12 cellular contexts compared by ENCODE assay signal in the genomic region with DNA sequence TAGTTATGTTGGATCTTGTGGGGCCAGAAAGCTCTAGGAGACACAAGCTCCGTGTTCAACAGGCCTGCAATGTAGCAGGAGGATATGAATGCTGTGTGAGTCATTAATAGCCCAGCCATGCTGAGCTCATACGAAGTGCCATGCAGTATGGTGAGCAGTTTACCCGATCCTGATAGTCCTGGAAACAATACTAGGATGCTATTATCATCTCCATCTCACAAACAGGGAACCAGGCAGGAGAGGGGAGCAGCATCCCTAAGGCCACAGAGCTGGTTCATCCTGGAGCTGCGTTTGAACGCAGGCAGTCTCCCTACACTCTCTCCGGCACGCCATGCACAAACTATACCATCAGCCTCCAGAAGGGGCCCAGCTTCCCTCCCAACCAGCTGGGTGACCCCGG. TPM values are rescaled to one million over a fixed set of nuclear protein-coding genes. Genes with fewer than 3 reads are reported as not detected.
A peak's percentile ranks its signal among the peaks of the same experiment; 100 is the strongest.
DNase-seq lines count a peak whose midpoint lies in the region; ATAC-seq, FAIRE-seq and TF ChIP-seq lines count a peak whose summit lies in the region.
"Had no signal": no experiment of that assay in that cellular context is flagged by ENCODE, and none has a peak within 500 bp of the region (broad histone marks: within the 10 kb centered on the region; RNA-seq: fewer than 3 reads in every experiment).

No MANE protein-coding gene starts in this region.

- H3K27ac ChIP-seq in keratinocyte (ENCODE audit: control insufficient read depth, insufficient read depth, low read length): peak overlapping the region; percentile 54
- no peak overlapping the region for H3K27ac ChIP-seq in aorta (ENCODE audit: low read depth in 1 of 2, low read length in 2 of 2)
- H3K27ac ChIP-seq in esophagus muscularis mucosa (replicated peaks in 1 of 4): no peak overlapping the region
- H3K27ac ChIP-seq: neural progenitor cell had no signal

- peak; percentile 9 for ATAC-seq in aorta (ENCODE audit: low FRiP score)

- peaks cover 2% of the 10 kb centered on the region for H3K9me3 ChIP-seq in keratinocyte (ENCODE audit: control insufficient read depth, low read depth, low read length)
- no peaks in the 10 kb centered on the region for H3K9me3 ChIP-seq in aorta (ENCODE audit: control insufficient read depth, low read length)
- no peaks in the 10 kb centered on the region for H3K9me3 ChIP-seq in esophagus muscularis mucosa
- H3K9me3 ChIP-seq: heart right ventricle had no signal

- intact Hi-C loops in aorta (cut with DNase I) (no loop called here), esophagus muscularis mucosa (cut with DNase I) (no loop called here)

- no peak for TF ChIP-seq POLR2A in esophagus muscularis mucosa (IDR thresholded peaks at IDR 0.05; ENCODE audit: low read depth)

- peaks cover 24% of the 10 kb centered on the region for H3K79me2 ChIP-seq in keratinocyte (ENCODE audit: control insufficient read depth, insufficient read depth, low read length)

- H3K4me3 ChIP-seq in astrocyte of the spinal cord (ENCODE audit: low read depth, low read length): no peak overlapping the region
- no peak overlapping the region for H3K4me3 ChIP-seq in keratinocyte (ENCODE audit: control insufficient read depth in 2 of 3, extremely low read depth in 1 of 3, insufficient read depth in 2 of 3, low read depth in 1 of 3, low read length in 3 of 3)
- no peak overlapping the region for H3K4me3 ChIP-seq in aorta (ENCODE audit: low read length in 2 of 2)
- no peak overlapping the region for H3K4me3 ChIP-seq in esophagus muscularis mucosa
- H3K4me3 ChIP-seq: heart right ventricle, neural progenitor cell had no signal

- H2AFZ ChIP-seq in keratinocyte (ENCODE audit: control insufficient read depth, low read length): no peak overlapping the region
- H2AFZ ChIP-seq: neural progenitor cell had no signal

- H3K27me3 ChIP-seq in keratinocyte (ENCODE audit: control insufficient read depth, extremely low read depth, insufficient read depth, low read length): no peaks in the 10 kb centered on the region
- no peaks in the 10 kb centered on the region for H3K27me3 ChIP-seq in aorta (ENCODE audit: control insufficient read depth in 1 of 2, insufficient read depth in 2 of 2, low read length in 1 of 2)
- no peaks in the 10 kb centered on the region for H3K27me3 ChIP-seq in esophagus muscularis mucosa
- H3K27me3 ChIP-seq: heart right ventricle, neural progenitor cell had no signal

- 61 to 63% methylated on average over 8 of the region's 8 CpGs for WGBS in aorta, 2 donors
- WGBS in esophagus muscularis mucosa: 59% methylated on average over 8 of the region's 8 CpGs

- H3K9ac ChIP-seq in keratinocyte (ENCODE audit: control insufficient read depth, extremely low read depth, insufficient read depth, low read length): no peak overlapping the region
- H3K9ac ChIP-seq: neural progenitor cell had no signal

- FAIRE-seq in keratinocyte (lab: Jason Lieb, UNC): peak; percentile 100

- H4K20me1 ChIP-seq in keratinocyte (ENCODE audit: control insufficient read depth, extremely low read depth, insufficient read depth, low read length): no peaks in the 10 kb centered on the region

- dilution Hi-C loops in keratinocyte (cut with MboI; ENCODE audit: extremely low pct_ligation_motif_present, low sequenced_read_pairs): no loop called here

- DNase-seq in NCI-H2227 (lab: John Stamatoyannopoulos, UW; ENCODE audit: unreplicated experiment): peak; percentile 31
- DNase-seq in NCI-H2227 treated with DMSO at 0.1 percent for 48 hours (lab: John Stamatoyannopoulos, UW): no peak
- DNase-seq in astrocyte of the spinal cord (ENCODE audit: low read depth, low spot score): peak; percentile 76
- DNase-seq in keratinocyte (ENCODE audit: low read depth, low spot score): peak; percentile 38
- DNase-seq in aorta: no peak
- no peak for DNase-seq in NAMALWA (ENCODE audit: low spot score)
- no peak for DNase-seq in esophagus muscularis mucosa (ENCODE audit: extremely low spot score)
- no peak for DNase-seq in NOMO-1 treated with DMSO at 0.1 percent for 48 hours (lab: John Stamatoyannopoulos, UW; ENCODE audit: unreplicated experiment)
- DNase-seq: 8988T; activated naive CD4-positive, alpha-beta T cell treated with anti-CD3 and anti-CD28 coated beads for 36 hours; heart right ventricle had no signal

- H3K9me1 ChIP-seq in keratinocyte (ENCODE audit: control insufficient read depth, extremely low read depth, insufficient read depth, low read length): peaks cover 3% of the 10 kb centered on the region

- H3K4me2 ChIP-seq in keratinocyte (ENCODE audit: control insufficient read depth, extremely low read depth, insufficient read depth, low read depth, low read length): peak overlapping the region; percentile 37
- H3K4me2 ChIP-seq: neural progenitor cell had no signal

- no peak for TF ChIP-seq CTCF in astrocyte of the spinal cord (IDR thresholded peaks at IDR 0.05; ENCODE audit: low read depth, low read length)
- TF ChIP-seq CTCF in keratinocyte (optimal IDR thresholded peaks at IDR 0.05 in 1 of 3, IDR thresholded peaks at IDR 0.05 in 1 of 3, conservative IDR thresholded peaks at IDR 0.05 in 1 of 3; ENCODE audit: extremely low read depth in 1 of 3, insufficient read depth in 2 of 3, low read length in 3 of 3): no peak
- TF ChIP-seq CTCF in esophagus muscularis mucosa (IDR thresholded peaks at IDR 0.05): no peak

- no peak for TF ChIP-seq EP300 in esophagus muscularis mucosa (IDR thresholded peaks at IDR 0.05)

- in situ Hi-C loops in astrocyte of the spinal cord (cut with HindIII; ENCODE audit: low sequenced_read_pairs): no loop called here

- H3K36me3 ChIP-seq in keratinocyte (ENCODE audit: control insufficient read depth in 2 of 2, extremely low read depth in 1 of 2, insufficient read depth in 2 of 2, low read length in 2 of 2) (no peaks in the 10 kb centered on the region), aorta (ENCODE audit: control insufficient read depth in 1 of 2, insufficient read depth in 2 of 2, low read length in 1 of 2) (no peaks in the 10 kb centered on the region), esophagus muscularis mucosa (no peaks in the 10 kb centered on the region)
- H3K36me3 ChIP-seq: heart right ventricle, neural progenitor cell had no signal

- peaks cover 31% of the 10 kb centered on the region for H3K4me1 ChIP-seq in keratinocyte (ENCODE audit: control insufficient read depth, extremely low read depth, insufficient read depth, low read length)
- H3K4me1 ChIP-seq in aorta (ENCODE audit: control insufficient read depth in 1 of 2, insufficient read depth in 2 of 2, low read length in 2 of 2): no peaks in the 10 kb centered on the region
- H3K4me1 ChIP-seq in esophagus muscularis mucosa: peaks cover 16 to 25% (median 16%) of the 10 kb centered on the region in 4 donors
- H3K4me1 ChIP-seq: neural progenitor cell had no signal

RNA-seq across cellular contexts. Expression of gene TTC7B, which starts 20.5 kb away (rescaled TPM):
- 15.1 to 42.2 TPM (median 21.4 TPM) in 3 replicates for polyA plus RNA-seq in keratinocyte
- 15.9 TPM for polyA plus RNA-seq in keratinocyte (2011; ENCODE audit: low read depth)
- 36.9 and 45.8 TPM in 2 replicates for polyA plus RNA-seq in keratinocyte (2011; cell fraction: cytosol; rRNA removed)
- 22.8 and 32.2 TPM in 2 replicates for polyA plus RNA-seq in keratinocyte (2011; cell fraction: nucleus; rRNA removed)
- polyA plus RNA-seq in keratinocyte (2012; ENCODE audit: low replicate concordance): 15.3 and 31.8 TPM in 2 replicates
- polyA minus RNA-seq in keratinocyte: 53.7 to 71.5 TPM (median 57.7 TPM) in 3 replicates
- polyA minus RNA-seq in keratinocyte (2011; cell fraction: cytosol; rRNA and poly(A)+ RNA removed): 68.7 TPM
- 20.9 and 50.6 TPM in 2 replicates for polyA minus RNA-seq in keratinocyte (2011; cell fraction: nucleus; rRNA and poly(A)+ RNA removed)
- 10 to 100 TPM; 52.0 to 57.4 TPM for total RNA-seq in aorta
- 10 to 100 TPM; 17.9 to 28.2 TPM for polyA plus RNA-seq in aorta
- 100 to 1,000 TPM in 2 of 4 donors, 10 to 100 TPM in 2; 54.4 to 148 (median 113) TPM for total RNA-seq in esophagus muscularis mucosa

Comparison
In these comparisons a context has a peak if more than half of its experiments do, and no peak if none do; other contexts are left out.
1. DNase-seq: peak in NCI-H2227 (single experiment), astrocyte of the spinal cord (single experiment) and keratinocyte (single experiment); none in NCI-H2227 treated with DMSO at 0.1 percent for 48 hours (single experiment), aorta (0 of 2), NAMALWA (single experiment), esophagus muscularis mucosa (single experiment) and NOMO-1 treated with DMSO at 0.1 percent for 48 hours (single experiment).